Comparison of ENCODE assay signal across 2 cellular contexts in the genomic region with DNA sequence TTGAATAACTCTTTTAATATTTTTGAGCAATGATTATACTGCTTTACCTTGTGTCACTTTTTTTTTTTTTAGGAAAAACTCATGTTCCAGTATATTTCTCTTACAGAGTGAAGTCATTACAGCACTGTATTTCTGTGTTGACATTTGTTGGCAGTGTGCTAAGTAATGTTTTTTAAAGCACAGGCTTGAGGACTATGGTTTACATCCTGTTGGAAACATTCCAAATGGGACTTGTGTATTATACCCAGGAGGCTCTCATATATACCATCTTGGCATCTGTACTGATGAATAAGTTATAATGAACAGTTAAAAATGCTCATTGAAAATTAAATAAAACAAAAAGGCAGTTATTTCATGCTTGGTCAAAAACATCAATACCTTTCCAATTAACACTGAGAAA.
TF ChIP-seq lines count a peak whose summit lies in the region.

No MANE protein-coding gene starts in this region.

TF ChIP-seq in HEK293, 187 proteins besides CTCF, POLR2A, EP300 and RAD21 (continued from another document):
- TF ChIP-seq, protein P1, sequence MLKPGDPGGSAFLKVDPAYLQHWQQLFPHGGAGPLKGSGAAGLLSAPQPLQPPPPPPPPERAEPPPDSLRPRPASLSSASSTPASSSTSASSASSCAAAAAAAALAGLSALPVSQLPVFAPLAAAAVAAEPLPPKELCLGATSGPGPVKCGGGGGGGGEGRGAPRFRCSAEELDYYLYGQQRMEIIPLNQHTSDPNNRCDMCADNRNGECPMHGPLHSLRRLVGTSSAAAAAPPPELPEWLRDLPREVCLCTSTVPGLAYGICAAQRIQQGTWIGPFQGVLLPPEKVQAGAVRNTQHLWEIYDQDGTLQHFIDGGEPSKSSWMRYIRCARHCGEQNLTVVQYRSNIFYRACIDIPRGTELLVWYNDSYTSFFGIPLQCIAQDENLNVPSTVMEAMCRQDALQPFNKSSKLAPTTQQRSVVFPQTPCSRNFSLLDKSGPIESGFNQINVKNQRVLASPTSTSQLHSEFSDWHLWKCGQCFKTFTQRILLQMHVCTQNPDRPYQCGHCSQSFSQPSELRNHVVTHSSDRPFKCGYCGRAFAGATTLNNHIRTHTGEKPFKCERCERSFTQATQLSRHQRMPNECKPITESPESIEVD (tag by site-specific recombination; IDR thresholded peaks at IDR 0.05), result peak; percentile 39; the same call in 1 of the 2 replicates
- TF ChIP-seq, protein P2, sequence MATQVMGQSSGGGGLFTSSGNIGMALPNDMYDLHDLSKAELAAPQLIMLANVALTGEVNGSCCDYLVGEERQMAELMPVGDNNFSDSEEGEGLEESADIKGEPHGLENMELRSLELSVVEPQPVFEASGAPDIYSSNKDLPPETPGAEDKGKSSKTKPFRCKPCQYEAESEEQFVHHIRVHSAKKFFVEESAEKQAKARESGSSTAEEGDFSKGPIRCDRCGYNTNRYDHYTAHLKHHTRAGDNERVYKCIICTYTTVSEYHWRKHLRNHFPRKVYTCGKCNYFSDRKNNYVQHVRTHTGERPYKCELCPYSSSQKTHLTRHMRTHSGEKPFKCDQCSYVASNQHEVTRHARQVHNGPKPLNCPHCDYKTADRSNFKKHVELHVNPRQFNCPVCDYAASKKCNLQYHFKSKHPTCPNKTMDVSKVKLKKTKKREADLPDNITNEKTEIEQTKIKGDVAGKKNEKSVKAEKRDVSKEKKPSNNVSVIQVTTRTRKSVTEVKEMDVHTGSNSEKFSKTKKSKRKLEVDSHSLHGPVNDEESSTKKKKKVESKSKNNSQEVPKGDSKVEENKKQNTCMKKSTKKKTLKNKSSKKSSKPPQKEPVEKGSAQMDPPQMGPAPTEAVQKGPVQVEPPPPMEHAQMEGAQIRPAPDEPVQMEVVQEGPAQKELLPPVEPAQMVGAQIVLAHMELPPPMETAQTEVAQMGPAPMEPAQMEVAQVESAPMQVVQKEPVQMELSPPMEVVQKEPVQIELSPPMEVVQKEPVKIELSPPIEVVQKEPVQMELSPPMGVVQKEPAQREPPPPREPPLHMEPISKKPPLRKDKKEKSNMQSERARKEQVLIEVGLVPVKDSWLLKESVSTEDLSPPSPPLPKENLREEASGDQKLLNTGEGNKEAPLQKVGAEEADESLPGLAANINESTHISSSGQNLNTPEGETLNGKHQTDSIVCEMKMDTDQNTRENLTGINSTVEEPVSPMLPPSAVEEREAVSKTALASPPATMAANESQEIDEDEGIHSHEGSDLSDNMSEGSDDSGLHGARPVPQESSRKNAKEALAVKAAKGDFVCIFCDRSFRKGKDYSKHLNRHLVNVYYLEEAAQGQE (tag by site-specific recombination; IDR thresholded peaks at IDR 0.05), result no peak
- TF ChIP-seq ZNF23 (tag by site-specific recombination; IDR thresholded peaks at IDR 0.05; ENCODE audit: borderline replicate concordance), result no peak
TF ChIP-seq in HEK293: peak in this region for 1.

TF ChIP-seq in WTC11, 78 proteins besides CTCF, POLR2A, EP300 and RAD21 (continued from another document):
- TF ChIP-seq, protein P3, sequence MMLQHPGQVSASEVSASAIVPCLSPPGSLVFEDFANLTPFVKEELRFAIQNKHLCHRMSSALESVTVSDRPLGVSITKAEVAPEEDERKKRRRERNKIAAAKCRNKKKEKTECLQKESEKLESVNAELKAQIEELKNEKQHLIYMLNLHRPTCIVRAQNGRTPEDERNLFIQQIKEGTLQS (CRISPR knock-in tag; conservative IDR thresholded peaks at IDR 0.05), result no peak
- TF ChIP-seq JAZF1 (CRISPR knock-in tag; IDR thresholded peaks at IDR 0.05) (no peak), MYBL2 (CRISPR knock-in tag; IDR thresholded peaks at IDR 0.05) (no peak), NR2C2 (CRISPR knock-in tag; IDR thresholded peaks at IDR 0.05) (no peak), NFYB (CRISPR knock-in tag; conservative IDR thresholded peaks at IDR 0.05; ENCODE audit: low read depth) (no peak), CREB1 (CRISPR knock-in tag; IDR thresholded peaks at IDR 0.05) (no peak), NR1H2 (CRISPR knock-in tag; IDR thresholded peaks at IDR 0.05) (no peak)
- TF ChIP-seq, protein P4, sequence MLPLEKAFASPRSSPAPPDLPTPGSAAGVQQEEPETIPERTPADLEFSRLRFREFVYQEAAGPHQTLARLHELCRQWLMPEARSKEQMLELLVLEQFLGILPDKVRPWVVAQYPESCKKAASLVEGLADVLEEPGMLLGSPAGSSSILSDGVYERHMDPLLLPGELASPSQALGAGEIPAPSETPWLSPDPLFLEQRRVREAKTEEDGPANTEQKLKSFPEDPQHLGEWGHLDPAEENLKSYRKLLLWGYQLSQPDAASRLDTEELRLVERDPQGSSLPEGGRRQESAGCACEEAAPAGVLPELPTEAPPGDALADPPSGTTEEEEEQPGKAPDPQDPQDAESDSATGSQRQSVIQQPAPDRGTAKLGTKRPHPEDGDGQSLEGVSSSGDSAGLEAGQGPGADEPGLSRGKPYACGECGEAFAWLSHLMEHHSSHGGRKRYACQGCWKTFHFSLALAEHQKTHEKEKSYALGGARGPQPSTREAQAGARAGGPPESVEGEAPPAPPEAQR (CRISPR knock-in tag; IDR thresholded peaks at IDR 0.05), result no peak
- TF ChIP-seq, protein P5, sequence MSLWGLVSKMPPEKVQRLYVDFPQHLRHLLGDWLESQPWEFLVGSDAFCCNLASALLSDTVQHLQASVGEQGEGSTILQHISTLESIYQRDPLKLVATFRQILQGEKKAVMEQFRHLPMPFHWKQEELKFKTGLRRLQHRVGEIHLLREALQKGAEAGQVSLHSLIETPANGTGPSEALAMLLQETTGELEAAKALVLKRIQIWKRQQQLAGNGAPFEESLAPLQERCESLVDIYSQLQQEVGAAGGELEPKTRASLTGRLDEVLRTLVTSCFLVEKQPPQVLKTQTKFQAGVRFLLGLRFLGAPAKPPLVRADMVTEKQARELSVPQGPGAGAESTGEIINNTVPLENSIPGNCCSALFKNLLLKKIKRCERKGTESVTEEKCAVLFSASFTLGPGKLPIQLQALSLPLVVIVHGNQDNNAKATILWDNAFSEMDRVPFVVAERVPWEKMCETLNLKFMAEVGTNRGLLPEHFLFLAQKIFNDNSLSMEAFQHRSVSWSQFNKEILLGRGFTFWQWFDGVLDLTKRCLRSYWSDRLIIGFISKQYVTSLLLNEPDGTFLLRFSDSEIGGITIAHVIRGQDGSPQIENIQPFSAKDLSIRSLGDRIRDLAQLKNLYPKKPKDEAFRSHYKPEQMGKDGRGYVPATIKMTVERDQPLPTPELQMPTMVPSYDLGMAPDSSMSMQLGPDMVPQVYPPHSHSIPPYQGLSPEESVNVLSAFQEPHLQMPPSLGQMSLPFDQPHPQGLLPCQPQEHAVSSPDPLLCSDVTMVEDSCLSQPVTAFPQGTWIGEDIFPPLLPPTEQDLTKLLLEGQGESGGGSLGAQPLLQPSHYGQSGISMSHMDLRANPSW (CRISPR knock-in tag; conservative IDR thresholded peaks at IDR 0.05; ENCODE audit: low read depth), result no peak
- TF ChIP-seq, protein P6, sequence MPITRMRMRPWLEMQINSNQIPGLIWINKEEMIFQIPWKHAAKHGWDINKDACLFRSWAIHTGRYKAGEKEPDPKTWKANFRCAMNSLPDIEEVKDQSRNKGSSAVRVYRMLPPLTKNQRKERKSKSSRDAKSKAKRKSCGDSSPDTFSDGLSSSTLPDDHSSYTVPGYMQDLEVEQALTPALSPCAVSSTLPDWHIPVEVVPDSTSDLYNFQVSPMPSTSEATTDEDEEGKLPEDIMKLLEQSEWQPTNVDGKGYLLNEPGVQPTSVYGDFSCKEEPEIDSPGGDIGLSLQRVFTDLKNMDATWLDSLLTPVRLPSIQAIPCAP (CRISPR knock-in tag; IDR thresholded peaks at IDR 0.05), result no peak
- TF ChIP-seq, protein P7, sequence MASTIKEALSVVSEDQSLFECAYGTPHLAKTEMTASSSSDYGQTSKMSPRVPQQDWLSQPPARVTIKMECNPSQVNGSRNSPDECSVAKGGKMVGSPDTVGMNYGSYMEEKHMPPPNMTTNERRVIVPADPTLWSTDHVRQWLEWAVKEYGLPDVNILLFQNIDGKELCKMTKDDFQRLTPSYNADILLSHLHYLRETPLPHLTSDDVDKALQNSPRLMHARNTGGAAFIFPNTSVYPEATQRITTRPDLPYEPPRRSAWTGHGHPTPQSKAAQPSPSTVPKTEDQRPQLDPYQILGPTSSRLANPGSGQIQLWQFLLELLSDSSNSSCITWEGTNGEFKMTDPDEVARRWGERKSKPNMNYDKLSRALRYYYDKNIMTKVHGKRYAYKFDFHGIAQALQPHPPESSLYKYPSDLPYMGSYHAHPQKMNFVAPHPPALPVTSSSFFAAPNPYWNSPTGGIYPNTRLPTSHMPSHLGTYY (CRISPR knock-in tag; IDR thresholded peaks at IDR 0.05), result no peak
